In the genomic region with DNA sequence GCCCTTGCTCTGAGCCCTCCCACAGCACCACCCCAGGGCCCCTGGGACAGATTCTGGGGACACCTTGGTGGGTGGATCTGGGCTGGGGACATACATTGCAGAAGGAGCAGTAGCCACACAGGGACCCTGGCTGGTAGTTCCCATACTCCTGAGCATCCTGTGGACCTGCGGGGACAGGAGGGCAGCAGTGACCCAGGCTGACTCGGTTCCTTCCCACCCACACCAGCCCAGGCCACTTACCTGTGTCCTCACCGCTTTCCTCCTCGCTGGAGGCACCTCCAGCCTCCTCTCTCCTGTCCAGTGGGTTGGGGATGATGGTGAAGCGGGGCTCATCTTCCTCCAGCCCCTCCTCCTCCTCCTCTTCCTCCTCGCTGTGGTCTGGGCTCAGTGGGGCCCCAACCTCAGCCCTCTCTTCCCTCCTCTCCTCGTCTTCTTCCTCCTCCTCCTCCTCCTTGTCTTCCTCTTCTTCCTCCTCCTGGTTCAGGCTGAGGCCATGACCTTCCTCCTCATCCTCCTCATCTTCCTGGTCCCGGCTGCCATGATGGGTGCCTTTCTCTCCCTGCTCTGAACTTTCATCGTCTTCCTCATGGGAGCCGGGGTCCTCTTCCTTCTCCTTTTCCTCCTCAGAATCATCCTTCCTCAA, we compare ENCODE assay signal across 1 cellular context.
TF ChIP-seq lines count a peak whose summit lies in the region.

No MANE protein-coding gene starts in this region.

TF ChIP-seq in GM23338, 12 proteins besides CTCF, POLR2A, EP300 and RAD21 (continued from another document):
- TF ChIP-seq REST (IDR thresholded peaks at IDR 0.05; ENCODE audit: unreplicated experiment) (no peak), CREB1 (CRISPR knock-in tag; IDR thresholded peaks at IDR 0.05; ENCODE audit: low read depth) (no peak)
